9 cellular contexts compared by ENCODE assay signal in the genomic region with DNA sequence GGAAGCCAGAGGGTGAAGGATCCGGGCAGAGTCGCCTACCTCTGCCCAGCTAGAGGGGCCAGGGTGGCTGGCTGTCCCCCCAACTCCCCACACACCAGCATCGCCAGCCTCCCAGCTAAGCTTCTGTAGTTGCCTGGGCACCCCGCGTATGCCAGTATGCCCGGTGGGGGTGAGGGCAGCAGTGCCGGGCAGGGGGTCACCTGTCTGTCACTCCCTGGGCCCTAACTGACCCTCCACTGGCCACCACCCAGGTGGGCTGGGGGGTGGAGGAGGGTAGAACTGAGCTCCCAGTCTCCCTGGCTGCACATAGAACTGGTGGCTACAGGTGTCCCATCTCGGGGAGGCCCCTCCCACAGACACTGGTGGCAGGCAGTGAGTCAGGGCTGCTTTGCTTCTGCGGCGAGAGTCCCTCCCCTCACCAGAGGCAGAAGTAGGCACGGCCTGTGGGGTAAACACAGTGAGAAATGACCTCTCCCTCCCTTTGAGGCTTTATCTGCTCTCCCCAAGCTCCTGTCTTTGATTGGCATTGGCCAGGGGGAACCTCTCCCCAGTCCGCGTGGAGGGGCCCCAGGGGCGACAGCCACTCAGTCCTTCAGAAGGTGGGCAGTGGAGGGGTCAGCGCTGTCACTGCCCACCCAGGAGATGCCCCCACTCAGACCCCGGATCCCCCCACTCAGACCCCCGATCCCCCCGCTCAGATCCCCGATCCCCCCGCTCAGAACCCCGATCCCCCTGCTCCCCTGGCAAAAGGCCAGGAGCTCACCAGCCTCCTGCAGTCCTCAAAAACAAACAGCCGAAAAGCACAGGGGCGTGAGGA. TPM values are rescaled to one million over a fixed set of nuclear protein-coding genes. Genes with fewer than 3 reads are reported as not detected.
DNase-seq lines count a peak whose midpoint lies in the region; ATAC-seq and TF ChIP-seq lines count a peak whose summit lies in the region.
"Had no signal": no experiment of that assay in that cellular context is flagged by ENCODE, and none has a peak within 500 bp of the region (broad histone marks: within the 10 kb centered on the region; RNA-seq: fewer than 3 reads in every experiment).

No MANE protein-coding gene starts in this region.

- H4K20me1 ChIP-seq in MM.1S (ENCODE audit: insufficient read depth, low read length): no peaks in the 10 kb centered on the region

- no peak overlapping the region for H3K27ac ChIP-seq in MM.1S (ENCODE audit: low read length)

- no peaks in the 10 kb centered on the region for H3K9me2 ChIP-seq in MM.1S (replicated peaks; ENCODE audit: insufficient read depth, low read length)

- in situ Hi-C loops in GM13976 (cut with MboI; ENCODE audit: low sequenced_read_pairs, unreplicated experiment): no loop called here

- H3K4me2 ChIP-seq in skeletal muscle satellite cell (ENCODE audit: low read length) (peak overlapping the region; percentile 75), MM.1S (ENCODE audit: low read depth, low read length) (no peak overlapping the region)

- peak; percentile 84 to 89 for ATAC-seq in activated CD4-positive, CD25-positive, alpha-beta regulatory T cell treated with anti-CD3 and anti-CD28 coated beads, Interleukin-2, amount 50 U/mL, for 24 hours
- ATAC-seq in GM21526 (IDR thresholded peaks at IDR 0.05; ENCODE audit: low FRiP score, unreplicated experiment): no peak

- no peak overlapping the region for H2AFZ ChIP-seq in MM.1S (ENCODE audit: low read length)

- H3K4me3 ChIP-seq in skeletal muscle satellite cell (ENCODE audit: low read length) (no peak overlapping the region), MM.1S (ENCODE audit: low read length) (no peak overlapping the region)

- no peak for TF ChIP-seq CTCF in GM13976 (IDR thresholded peaks at IDR 0.05; ENCODE audit: borderline replicate concordance, control extremely low read depth, extremely low read depth, insufficient read depth, missing control alignments)
- TF ChIP-seq CTCF in MM.1S (IDR thresholded peaks at IDR 0.05; ENCODE audit: low read length): no peak

- H3K4me1 ChIP-seq in skeletal muscle satellite cell (ENCODE audit: control insufficient read depth, insufficient read depth, low read length) (peaks cover 6% of the 10 kb centered on the region), MM.1S (ENCODE audit: low read length) (no peaks in the 10 kb centered on the region)

- H3K27me3 ChIP-seq in skeletal muscle satellite cell (ENCODE audit: control insufficient read depth, insufficient read depth, low read length) (peaks cover 80% of the 10 kb centered on the region), MM.1S (replicated peaks; ENCODE audit: insufficient read depth, low read length) (peaks cover 96% of the 10 kb centered on the region)

- H3K36me3 ChIP-seq in skeletal muscle satellite cell (ENCODE audit: insufficient read depth, low read length) (no peaks in the 10 kb centered on the region), MM.1S (replicated peaks; ENCODE audit: insufficient read depth, low read length) (no peaks in the 10 kb centered on the region)

- H3K79me2 ChIP-seq in MM.1S (ENCODE audit: low read length): no peaks in the 10 kb centered on the region

- H3K9me3 ChIP-seq in skeletal muscle satellite cell (replicated peaks; ENCODE audit: low read length): no peaks in the 10 kb centered on the region
- no peaks in the 10 kb centered on the region for H3K9me3 ChIP-seq in MM.1S (replicated peaks; ENCODE audit: insufficient read depth, low read length)

- H3K9ac ChIP-seq in skeletal muscle satellite cell (ENCODE audit: low read depth, low read length) (no peak overlapping the region), MM.1S (ENCODE audit: low read length) (no peak overlapping the region)

- H3F3A ChIP-seq in MM.1S (ENCODE audit: insufficient read depth, low read length): no peaks in the 10 kb centered on the region

- no peak for DNase-seq in activated CD4-positive, CD25-positive, alpha-beta regulatory T cell treated with anti-CD3 and anti-CD28 coated beads, Interleukin-2, amount 50 U/mL, for 72 hours
- DNase-seq in M059J (ENCODE audit: low read depth): peak; percentile 87
- DNase-seq in activated CD4-positive, alpha-beta T cell treated with anti-CD3 and anti-CD28 coated beads, Interleukin-2, amount 50 U/mL, for 48 hours: peak; percentile 19 to 25
- no peak for DNase-seq in GM13976 (ENCODE audit: low spot score)
- DNase-seq in MM.1S: no peak
- DNase-seq: HCEC 1CT had no signal

RNA-seq across cellular contexts. Expression of gene NTSR1, which starts 2.5 kb away (rescaled TPM):
- total RNA-seq in M059J (2014; rRNA removed; shearing (Covaris generic)): 0.07 and 0.54 TPM in 2 replicates
- 0.22 and 0.25 TPM in 2 replicates for total RNA-seq in skeletal muscle satellite cell (2012; rRNA removed)

Comparison
In these comparisons a context has a peak if more than half of its experiments do, and no peak if none do; other contexts are left out.
1. DNase-seq: peak in M059J (single experiment) and activated CD4-positive, alpha-beta T cell treated with anti-CD3 and anti-CD28 coated beads, Interleukin-2, amount 50 U/mL, for 48 hours (2 of 2); none in activated CD4-positive, CD25-positive, alpha-beta regulatory T cell treated with anti-CD3 and anti-CD28 coated beads, Interleukin-2, amount 50 U/mL, for 72 hours (single experiment), GM13976 (single experiment) and MM.1S (single experiment).